In genomic region chr11:10627306-10627705, GRCh38 we compare ENCODE assay signal across 18 cellular contexts. TPM values are rescaled to one million over a fixed set of nuclear protein-coding genes. Genes with fewer than 3 reads are reported as not detected.
A peak's percentile ranks its signal among the peaks of the same experiment; 100 is the strongest.
DNase-seq lines count a peak whose midpoint lies in the region; ATAC-seq and TF ChIP-seq lines count a peak whose summit lies in the region.
"Had no signal": no experiment of that assay in that cellular context is flagged by ENCODE, and none has a peak within 500 bp of the region (broad histone marks: within the 10 kb centered on the region; RNA-seq: fewer than 3 reads in every experiment).

No MANE protein-coding gene starts in this region.

- H3K4me3 ChIP-seq in gastroesophageal sphincter (no peak overlapping the region), colonic mucosa (no peak overlapping the region)
- H3K4me3 ChIP-seq: SJCRH30 had no signal

- no peaks in the 10 kb centered on the region for H3K9me3 ChIP-seq in gastroesophageal sphincter
- no peaks in the 10 kb centered on the region for H3K9me3 ChIP-seq in colonic mucosa
- H3K9me3 ChIP-seq: SJCRH30 had no signal

- no peak overlapping the region for H3K9ac ChIP-seq in colonic mucosa (ENCODE audit: low read depth in 2 of 2, low read length in 2 of 2)

- H3K4me1 ChIP-seq in gastroesophageal sphincter, result peaks cover 0 to 52% (median 20%) of the 10 kb centered on the region in 3 donors
- H3K4me1 ChIP-seq in colonic mucosa, result no peaks in the 10 kb centered on the region
- H3K4me1 ChIP-seq: SJCRH30 had no signal

- WGBS in gastroesophageal sphincter (ENCODE audit: low coverage in 1 of 2), 2 donors, result 63% methylated on average over 2 of the region's 6 CpGs; no CpG with 5 or more reads in 1 of the 2 donors

- peaks cover 74% of the 10 kb centered on the region for H3K4me1 Mint-ChIP-seq in stimulated activated memory B cell treated with anti-CD40 and anti-IgM and Interleukin-4, amounts not matched to agents 10 μg/mL and 1 μg/mL and 100 μg/mL, for 72 hours
- peaks cover 21% of the 10 kb centered on the region for H3K4me1 Mint-ChIP-seq in activated naive CD8-positive, alpha-beta T cell treated with anti-CD3 and anti-CD28 coated beads, Interleukin-2, amount 50 U/mL, for 24 hours

- TF ChIP-seq EP300 in gastroesophageal sphincter (IDR thresholded peaks at IDR 0.05), result no peak

- no peaks in the 10 kb centered on the region for H3K27me3 Mint-ChIP-seq in stimulated activated memory B cell treated with anti-CD40 and anti-IgM and Interleukin-4, amounts not matched to agents 10 μg/mL and 1 μg/mL and 100 μg/mL, for 72 hours
- H3K27me3 Mint-ChIP-seq in activated naive CD8-positive, alpha-beta T cell treated with anti-CD3 and anti-CD28 coated beads, Interleukin-2, amount 50 U/mL, for 24 hours, result no peaks in the 10 kb centered on the region

- H3K27ac ChIP-seq in gastroesophageal sphincter (peak overlapping the region in 3 of 4 donors; percentile 81 to 89 (median 86)), colonic mucosa (no peak overlapping the region)
- H3K27ac ChIP-seq: 22Rv1, C4-2B, SJCRH30 had no signal

- no peak for ATAC-seq in gastroesophageal sphincter
- no peak for ATAC-seq in stimulated activated memory B cell treated with anti-CD40 and anti-IgM and Interleukin-4, amounts not matched to agents 10 μg/mL and 1 μg/mL and 100 μg/mL, for 72 hours
- ATAC-seq in activated naive CD8-positive, alpha-beta T cell treated with anti-CD3 and anti-CD28 coated beads, Interleukin-2, amount 50 U/mL, for 24 hours, result no peak

- H3K27ac Mint-ChIP-seq in stimulated activated memory B cell treated with anti-CD40 and anti-IgM and Interleukin-4, amounts not matched to agents 10 μg/mL and 1 μg/mL and 100 μg/mL, for 72 hours, result peak overlapping the region; percentile 93
- H3K27ac Mint-ChIP-seq in activated naive CD8-positive, alpha-beta T cell treated with anti-CD3 and anti-CD28 coated beads, Interleukin-2, amount 50 U/mL, for 24 hours, result no peak overlapping the region

- no peak for TF ChIP-seq POLR2A in gastroesophageal sphincter (IDR thresholded peaks at IDR 0.05)

- H3K36me3 ChIP-seq in gastroesophageal sphincter, result peaks cover 0 to 70% of the 10 kb centered on the region in 2 donors
- H3K36me3 ChIP-seq in colonic mucosa, result no peaks in the 10 kb centered on the region
- H3K36me3 ChIP-seq: SJCRH30 had no signal

- no peak overlapping the region for H3K4me3 Mint-ChIP-seq in stimulated activated memory B cell treated with anti-CD40 and anti-IgM and Interleukin-4, amounts not matched to agents 10 μg/mL and 1 μg/mL and 100 μg/mL, for 72 hours
- H3K4me3 Mint-ChIP-seq in activated naive CD8-positive, alpha-beta T cell treated with anti-CD3 and anti-CD28 coated beads, Interleukin-2, amount 50 U/mL, for 24 hours, result no peak overlapping the region

- peak; percentile 15 for DNase-seq in activated CD8-positive, alpha-beta memory T cell treated with anti-CD3 and anti-CD28 coated beads for 24 hours
- no peak for DNase-seq in activated CD8-positive, alpha-beta memory T cell treated with anti-CD3 and anti-CD28 coated beads, Interleukin-2, amount 50 U/mL, for 4 hours
- DNase-seq in activated naive CD8-positive, alpha-beta T cell treated with anti-CD3 and anti-CD28 coated beads, Interleukin-2, amount 50 U/mL, for 24 hours, result no peak
- DNase-seq in colonic mucosa, result no peak
- DNase-seq in NCI-H1417 (lab: John Stamatoyannopoulos, UW), result no peak
- DNase-seq in DMS53 treated with DMSO at 0.1 percent for 48 hours (lab: John Stamatoyannopoulos, UW; ENCODE audit: unreplicated experiment), result no peak
- DNase-seq: GDM1, IMR-90, NCI-H1105, NCI-H1694 treated with DMSO at 0.1 percent for 48 hours, NCI-H446 treated with DMSO at 0.1 percent for 48 hours, NCI-H526 treated with DMSO at 0.1 percent for 48 hours, OCI-M1, SJCRH30 had no signal

- TF ChIP-seq CTCF in gastroesophageal sphincter (IDR thresholded peaks at IDR 0.05) (no peak), colonic mucosa (IDR thresholded peaks at IDR 0.05) (no peak)

- H3K27me3 ChIP-seq in gastroesophageal sphincter (no peaks in the 10 kb centered on the region), colonic mucosa (no peaks in the 10 kb centered on the region)

- no peaks in the 10 kb centered on the region for H3K36me3 Mint-ChIP-seq in stimulated activated memory B cell treated with anti-CD40 and anti-IgM and Interleukin-4, amounts not matched to agents 10 μg/mL and 1 μg/mL and 100 μg/mL, for 72 hours
- no peaks in the 10 kb centered on the region for H3K36me3 Mint-ChIP-seq in activated naive CD8-positive, alpha-beta T cell treated with anti-CD3 and anti-CD28 coated beads, Interleukin-2, amount 50 U/mL, for 24 hours (ENCODE audit: low read depth)

- intact Hi-C loops in colonic mucosa (cut with DNase I), result no loop called here

- H3K9me3 Mint-ChIP-seq in stimulated activated memory B cell treated with anti-CD40 and anti-IgM and Interleukin-4, amounts not matched to agents 10 μg/mL and 1 μg/mL and 100 μg/mL, for 72 hours, result no peaks in the 10 kb centered on the region
- no peaks in the 10 kb centered on the region for H3K9me3 Mint-ChIP-seq in activated naive CD8-positive, alpha-beta T cell treated with anti-CD3 and anti-CD28 coated beads, Interleukin-2, amount 50 U/mL, for 24 hours

RNA-seq across cellular contexts. Expression of gene LYVE1, which starts 58.8 kb away (rescaled TPM):
- total RNA-seq in gastroesophageal sphincter (100 to 1,000 TPM in 2 of 4 donors, 10 to 100 TPM in 2; 13.2 to 191 (median 102) TPM), colonic mucosa (10 to 100 TPM; 10.3 to 29.3 TPM)
- total RNA-seq: IMR-90, SJCRH30 had no signal
